In the genomic region with DNA sequence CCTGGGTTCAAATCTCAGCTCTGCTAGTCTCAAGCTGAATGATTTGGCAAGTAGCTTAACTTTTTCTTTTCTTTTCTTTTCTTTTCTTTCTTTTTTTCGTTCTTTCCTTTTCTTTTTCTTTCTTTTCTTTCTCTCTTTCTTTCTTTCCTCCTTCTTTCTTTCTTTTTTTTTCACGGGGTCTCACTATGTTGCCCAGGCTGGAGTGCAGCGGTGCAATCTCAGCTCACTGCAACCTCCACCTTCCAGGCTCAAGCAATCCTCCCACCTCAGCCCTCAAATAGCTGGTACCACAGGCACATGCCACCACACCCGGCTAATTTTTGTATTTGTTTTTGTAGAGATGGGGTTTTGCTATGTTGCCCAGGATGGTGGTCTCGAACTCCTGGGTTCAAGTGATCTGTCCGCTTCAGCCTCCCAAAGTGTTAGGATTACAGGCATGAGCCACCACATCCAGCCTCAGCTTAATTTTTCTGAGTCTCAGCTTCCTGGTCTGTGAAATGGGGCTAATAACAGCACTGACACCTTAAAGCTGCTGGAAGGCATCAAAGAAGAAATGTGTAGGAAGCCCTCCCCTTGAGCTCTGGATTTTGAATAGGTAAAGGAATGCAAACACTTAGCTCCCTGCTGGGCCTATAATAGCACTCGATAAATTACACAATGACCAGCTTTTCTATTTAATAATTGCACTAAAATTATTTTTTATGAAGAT, we compare ENCODE assay signal across 1 cellular context.
TF ChIP-seq lines count a peak whose summit lies in the region.

No MANE protein-coding gene starts in this region.

TF ChIP-seq in WTC11, 78 proteins besides CTCF, POLR2A, EP300 and RAD21 (continued from another document):
- TF ChIP-seq, protein P1, sequence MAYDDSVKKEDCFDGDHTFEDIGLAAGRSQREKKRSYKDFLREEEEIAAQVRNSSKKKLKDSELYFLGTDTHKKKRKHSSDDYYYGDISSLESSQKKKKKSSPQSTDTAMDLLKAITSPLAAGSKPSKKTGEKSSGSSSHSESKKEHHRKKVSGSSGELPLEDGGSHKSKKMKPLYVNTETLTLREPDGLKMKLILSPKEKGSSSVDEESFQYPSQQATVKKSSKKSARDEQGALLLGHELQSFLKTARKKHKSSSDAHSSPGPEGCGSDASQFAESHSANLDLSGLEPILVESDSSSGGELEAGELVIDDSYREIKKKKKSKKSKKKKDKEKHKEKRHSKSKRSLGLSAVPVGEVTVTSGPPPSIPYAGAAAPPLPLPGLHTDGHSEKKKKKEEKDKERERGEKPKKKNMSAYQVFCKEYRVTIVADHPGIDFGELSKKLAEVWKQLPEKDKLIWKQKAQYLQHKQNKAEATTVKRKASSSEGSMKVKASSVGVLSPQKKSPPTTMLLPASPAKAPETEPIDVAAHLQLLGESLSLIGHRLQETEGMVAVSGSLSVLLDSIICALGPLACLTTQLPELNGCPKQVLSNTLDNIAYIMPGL (CRISPR knock-in tag; IDR thresholded peaks at IDR 0.05): no peak
- TF ChIP-seq ZNF671 (CRISPR knock-in tag; IDR thresholded peaks at IDR 0.05): no peak; the same call in 1 of the 2 replicates
